ENCODE assay signal across 9 cellular contexts in the genomic region with DNA sequence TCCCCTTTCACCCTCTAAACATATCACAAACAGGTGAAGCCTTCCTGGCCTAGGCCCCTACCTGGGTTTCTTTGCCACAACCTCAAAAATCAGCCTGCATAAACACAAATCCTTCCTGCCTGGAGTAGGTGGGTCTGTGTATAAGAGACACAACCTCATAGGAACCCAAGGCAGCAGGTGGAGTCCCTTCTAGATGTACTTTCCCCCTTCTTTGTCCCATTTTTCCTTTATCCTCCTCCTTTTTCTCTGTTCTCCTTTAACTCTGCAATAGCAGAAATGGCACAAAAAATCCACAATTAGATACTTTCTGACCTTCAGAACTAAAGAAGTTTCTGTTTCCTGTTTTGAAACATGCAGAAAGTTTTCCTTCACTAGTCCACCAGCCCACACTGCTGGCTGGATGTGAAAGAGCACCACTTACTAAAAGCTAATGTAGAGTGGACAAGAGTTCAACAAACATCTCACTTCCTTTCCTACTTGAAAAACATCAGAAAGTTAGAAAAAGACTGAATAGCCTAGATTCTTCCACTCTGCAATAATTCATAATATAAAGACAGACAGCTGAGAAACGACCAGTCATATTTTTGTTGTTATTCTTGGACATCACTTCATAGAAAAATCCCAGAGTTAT. TPM values are rescaled to one million over a fixed set of nuclear protein-coding genes. Genes with fewer than 3 reads are reported as not detected.
DNase-seq lines count a peak whose midpoint lies in the region; ATAC-seq and TF ChIP-seq lines count a peak whose summit lies in the region.
"Had no signal": no experiment of that assay in that cellular context is flagged by ENCODE, and none has a peak within 500 bp of the region (broad histone marks: within the 10 kb centered on the region; RNA-seq: fewer than 3 reads in every experiment).

No MANE protein-coding gene starts in this region.

- peaks cover 21% of the 10 kb centered on the region; the same call in 1 of the 2 replicates for H3K79me2 ChIP-seq in DND-41 (ENCODE audit: insufficient read depth, low read length)

- no peak overlapping the region for H3K4me3 ChIP-seq in DND-41 (ENCODE audit: low read depth in 1 of 2, low read length in 2 of 2)
- H3K4me3 ChIP-seq: PC-9 had no signal

- H3K9ac ChIP-seq in DND-41 (ENCODE audit: low read depth, low read length), result no peak overlapping the region

- H4K20me1 ChIP-seq in DND-41 (ENCODE audit: insufficient read depth, low read length), result no peaks in the 10 kb centered on the region

- no peak overlapping the region for H2AFZ ChIP-seq in DND-41 (ENCODE audit: low read depth, low read length)
- H2AFZ ChIP-seq: PC-9 had no signal

- peaks cover 3% of the 10 kb centered on the region for H3K27me3 Mint-ChIP-seq in brain

- no peak for ATAC-seq in DND-41 (ENCODE audit: insufficient read depth, low read depth)
- ATAC-seq in HG02678 (IDR thresholded peaks at IDR 0.05; ENCODE audit: unreplicated experiment), result peak; percentile 59
- no peak for ATAC-seq in stimulated activated effector memory CD8-positive, alpha-beta T cell treated with anti-CD3 and anti-CD28 coated beads, Interleukin-12 subunit alpha, Interleukin-12 subunit beta, amount 100 ng/mL, for 72 hours
- ATAC-seq in HG03135 (IDR thresholded peaks at IDR 0.05; ENCODE audit: unreplicated experiment), result no peak

- H3K36me3 ChIP-seq in DND-41 (ENCODE audit: insufficient read depth, low read length), result peaks cover 91% of the 10 kb centered on the region

- peak overlapping the region in 3 of 5 experiments; percentile 28 to 82 (median 81) for H3K27ac Mint-ChIP-seq in brain
- no peak overlapping the region for H3K27ac Mint-ChIP-seq in stimulated activated effector memory CD8-positive, alpha-beta T cell treated with anti-CD3 and anti-CD28 coated beads, Interleukin-12 subunit alpha, Interleukin-12 subunit beta, amount 100 ng/mL, for 72 hours

- H3K4me2 ChIP-seq in DND-41 (ENCODE audit: insufficient read depth, low read length), result no peak overlapping the region
- H3K4me2 ChIP-seq: PC-9 had no signal

- peaks cover 0 to 3% (median 0%) of the 10 kb centered on the region in 5 experiments for H3K9me3 Mint-ChIP-seq in brain
- H3K9me3 Mint-ChIP-seq in stimulated activated effector memory CD8-positive, alpha-beta T cell treated with anti-CD3 and anti-CD28 coated beads, Interleukin-12 subunit alpha, Interleukin-12 subunit beta, amount 100 ng/mL, for 72 hours, result no peaks in the 10 kb centered on the region

- H3K27ac ChIP-seq in DND-41 (ENCODE audit: low read length), result 0 out of 2 replicates have a peak overlapping the region, but pooled peaks have one; percentile 20
- H3K27ac ChIP-seq: PC-9 had no signal

- H3K9me3 ChIP-seq in DND-41 (ENCODE audit: insufficient read depth, low read length, severe bottlenecking), result no peaks in the 10 kb centered on the region

- TF ChIP-seq CTCF in DND-41 (IDR thresholded peaks at IDR 0.05; ENCODE audit: borderline replicate concordance, extremely low read depth, low read length, poor library complexity, severe bottlenecking) (no peak), brain (conservative IDR thresholded peaks at IDR 0.05) (no peak)

- H3K4me1 Mint-ChIP-seq in brain, result peaks cover 13% of the 10 kb centered on the region
- no peaks in the 10 kb centered on the region for H3K4me1 Mint-ChIP-seq in stimulated activated effector memory CD8-positive, alpha-beta T cell treated with anti-CD3 and anti-CD28 coated beads, Interleukin-12 subunit alpha, Interleukin-12 subunit beta, amount 100 ng/mL, for 72 hours

- H3K27me3 ChIP-seq in DND-41 (ENCODE audit: insufficient read depth, low read length, poor library complexity), result no peaks in the 10 kb centered on the region

- H3K36me3 Mint-ChIP-seq in brain, result peaks cover 60% of the 10 kb centered on the region
- no peaks in the 10 kb centered on the region for H3K36me3 Mint-ChIP-seq in stimulated activated effector memory CD8-positive, alpha-beta T cell treated with anti-CD3 and anti-CD28 coated beads, Interleukin-12 subunit alpha, Interleukin-12 subunit beta, amount 100 ng/mL, for 72 hours

- H3K4me3 Mint-ChIP-seq in brain, result peak overlapping the region in 1 of 5 experiments; percentile 64
- H3K4me3 Mint-ChIP-seq in stimulated activated effector memory CD8-positive, alpha-beta T cell treated with anti-CD3 and anti-CD28 coated beads, Interleukin-12 subunit alpha, Interleukin-12 subunit beta, amount 100 ng/mL, for 72 hours, result no peak overlapping the region

- DNase-seq in DND-41 (no peak), midbrain (lab: John Stamatoyannopoulos, UW) (peak; percentile 5), NCI-H2107 treated with DMSO at 0.1 percent for 48 hours (lab: John Stamatoyannopoulos, UW; ENCODE audit: unreplicated experiment) (no peak), germinal center (ENCODE audit: low spot score) (no peak)
- no peak for DNase-seq in stimulated activated effector memory CD8-positive, alpha-beta T cell treated with anti-CD3 and anti-CD28 coated beads, Interleukin-12 subunit alpha, Interleukin-12 subunit beta, amount 100 ng/mL, for 72 hours (ENCODE audit: low spot score in 2 of 2)
- DNase-seq: PC-9 had no signal

- peaks cover 8% of the 10 kb centered on the region; the same call in 1 of the 2 replicates for H3K4me1 ChIP-seq in DND-41 (ENCODE audit: insufficient read depth, low read length)

RNA-seq across cellular contexts. Expression of gene SLC40A1, which starts 11.2 kb away (rescaled TPM):
- 5.8 TPM for polyA plus RNA-seq in brain (ENCODE audit: insufficient read depth, low read depth, low replicate concordance)
